8 cellular contexts compared by ENCODE assay signal in genomic region chr1:221439008-221439733, GRCh38.
DNase-seq lines count a peak whose midpoint lies in the region; ATAC-seq lines count a peak whose summit lies in the region.

No MANE protein-coding gene starts in this region.

- no peaks in the 10 kb centered on the region for H3K36me3 Mint-ChIP-seq in activated T-cell treated with anti-CD3 and anti-CD28 coated beads, Interleukin-2, amount 50 U/mL, for 4 hours (ENCODE audit: insufficient read depth)

- DNase-seq in GM04504 (ENCODE audit: low read depth): peak; percentile 56
- peak; percentile 51 for DNase-seq in H4 (ENCODE audit: low spot score)
- peak; percentile 7 for DNase-seq in NAMALWA (ENCODE audit: low spot score)
- DNase-seq in activated T-cell treated with anti-CD3 and anti-CD28 coated beads, Interleukin-2, amount 50 U/mL, for 4 hours: peak; percentile 38
- peak; percentile 96 for DNase-seq in iris pigment epithelial cell (ENCODE audit: low read depth)
- peak; percentile 40 to 43 for DNase-seq in stimulated activated CD8-positive, alpha-beta memory T cell treated with anti-CD3 and anti-CD28 coated beads, Interleukin-7, amount 100 ng/mL, for 4 hours (ENCODE audit: low read depth in 2 of 2)
- DNase-seq in NCI-H748 treated with DMSO at 0.1 percent for 48 hours (lab: John Stamatoyannopoulos, UW): no peak
- no peak for DNase-seq in cortex of kidney (lab: John Stamatoyannopoulos, UW)

- peaks cover 33% of the 10 kb centered on the region for H3K4me1 Mint-ChIP-seq in activated T-cell treated with anti-CD3 and anti-CD28 coated beads, Interleukin-2, amount 50 U/mL, for 4 hours (ENCODE audit: low read depth)

- no peaks in the 10 kb centered on the region for H3K9me3 Mint-ChIP-seq in activated T-cell treated with anti-CD3 and anti-CD28 coated beads, Interleukin-2, amount 50 U/mL, for 4 hours

- ATAC-seq in activated T-cell treated with anti-CD3 and anti-CD28 coated beads, Interleukin-2, amount 50 U/mL, for 4 hours: peak; percentile 88 to 91

- H3K27me3 Mint-ChIP-seq in activated T-cell treated with anti-CD3 and anti-CD28 coated beads, Interleukin-2, amount 50 U/mL, for 4 hours (ENCODE audit: low read depth): peaks cover 6% of the 10 kb centered on the region

- peak overlapping the region; percentile 25 for H3K4me3 Mint-ChIP-seq in activated T-cell treated with anti-CD3 and anti-CD28 coated beads, Interleukin-2, amount 50 U/mL, for 4 hours

Comparison
In these comparisons a context has a peak if more than half of its experiments do, and no peak if none do; other contexts are left out.
1. DNase-seq: peak in GM04504 (single experiment), H4 (single experiment), NAMALWA (single experiment), activated T-cell treated with anti-CD3 and anti-CD28 coated beads, Interleukin-2, amount 50 U/mL, for 4 hours (single experiment), iris pigment epithelial cell (single experiment) and stimulated activated CD8-positive, alpha-beta memory T cell treated with anti-CD3 and anti-CD28 coated beads, Interleukin-7, amount 100 ng/mL, for 4 hours (2 of 2); none in NCI-H748 treated with DMSO at 0.1 percent for 48 hours (single experiment) and cortex of kidney (single experiment).